8 cellular contexts compared by ENCODE assay signal in the genomic region with DNA sequence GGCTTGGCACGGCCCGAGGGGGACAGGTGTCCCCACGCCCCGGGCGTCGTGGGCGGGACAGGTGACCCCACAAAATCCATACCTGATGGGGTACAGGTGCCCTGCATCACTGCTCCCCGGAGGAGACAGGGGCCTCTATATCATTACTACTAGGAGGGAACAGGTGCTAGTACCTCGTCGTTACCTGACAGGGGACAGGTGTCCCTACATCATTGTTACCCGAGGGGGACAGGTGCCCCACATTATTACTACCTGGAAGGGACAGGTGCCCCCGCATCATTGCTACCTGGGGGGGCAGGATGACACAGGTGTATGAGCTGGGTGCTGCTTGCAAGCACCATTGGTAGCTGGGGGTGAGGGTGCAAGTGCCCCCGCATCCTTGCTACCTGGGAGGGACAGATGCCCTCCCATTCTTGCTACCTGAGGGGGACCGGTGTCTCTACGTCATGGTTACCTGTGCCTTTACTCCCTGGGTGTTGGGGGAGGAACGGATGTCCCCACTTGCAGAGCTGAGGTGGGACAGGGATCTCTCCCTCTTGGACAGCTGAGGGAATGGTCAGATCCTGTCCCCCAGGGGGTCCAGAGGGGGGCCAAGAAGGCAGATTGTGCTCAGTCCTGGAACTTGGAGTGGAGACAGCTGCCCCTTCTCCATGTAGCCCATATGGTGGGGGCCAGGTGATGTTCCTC. TPM values are rescaled to one million over a fixed set of nuclear protein-coding genes. Genes with fewer than 3 reads are reported as not detected.
DNase-seq lines count a peak whose midpoint lies in the region; ATAC-seq, FAIRE-seq and TF ChIP-seq lines count a peak whose summit lies in the region.

No MANE protein-coding gene starts in this region.

- intact Hi-C loops in ascending aorta (cut with DNase I) (loop anchor here (1.0 to 10.0 kb wide), 4 partner anchors 39 to 161 kb away; no protein-coding TSS in a partner anchor), lower lobe of right lung (cut with DNase I) (no loop called here), vagina (cut with DNase I) (loop anchor here (10.0 kb wide), 1 partner anchor 161 kb away; no protein-coding TSS in a partner anchor)

- no peaks in the 10 kb centered on the region for H3K9me3 ChIP-seq in ascending aorta
- H3K9me3 ChIP-seq in lower lobe of right lung = no peaks in the 10 kb centered on the region
- H3K9me3 ChIP-seq in vagina = no peaks in the 10 kb centered on the region

- H3K27ac ChIP-seq in ascending aorta (peak overlapping the region in 1 of 2 donors; percentile 4), lower lobe of right lung (peak overlapping the region; percentile 83), vagina (peak overlapping the region; percentile 68)

- no peak for TF ChIP-seq POLR2A in GM12891 (IDR thresholded peaks at IDR 0.05; ENCODE audit: low read depth, low read length)
- no peak for TF ChIP-seq POLR2A in vagina (IDR thresholded peaks at IDR 0.05)
- TF ChIP-seq POLR2A in GM12892 (IDR thresholded peaks at IDR 0.05; ENCODE audit: low read depth, low read length) = no peak

- no peaks in the 10 kb centered on the region for H3K27me3 ChIP-seq in ascending aorta
- H3K27me3 ChIP-seq in lower lobe of right lung (ENCODE audit: low read depth) = no peaks in the 10 kb centered on the region
- H3K27me3 ChIP-seq in vagina = no peaks in the 10 kb centered on the region

- ATAC-seq in HG03045 (IDR thresholded peaks at IDR 0.05; ENCODE audit: unreplicated experiment) (peak; percentile 2), lower lobe of right lung (no peak), HG02610 (IDR thresholded peaks at IDR 0.05; ENCODE audit: unreplicated experiment) (no peak)

- H3K36me3 ChIP-seq in ascending aorta = no peaks in the 10 kb centered on the region
- H3K36me3 ChIP-seq in lower lobe of right lung = no peaks in the 10 kb centered on the region
- no peaks in the 10 kb centered on the region for H3K36me3 ChIP-seq in vagina

- DNase-seq in GM12891 (ENCODE audit: insufficient read length, low spot score) (no peak), ascending aorta (ENCODE audit: low spot score in 2 of 2) (no peak), lower lobe of right lung (no peak), vagina (ENCODE audit: extremely low spot score in 2 of 2) (no peak), GM12892 (ENCODE audit: insufficient read length) (no peak), AG08396 (ENCODE audit: low spot score) (no peak)

- TF ChIP-seq CTCF in ascending aorta (IDR thresholded peaks at IDR 0.05) (no peak), lower lobe of right lung (IDR thresholded peaks at IDR 0.05) (no peak), vagina (IDR thresholded peaks at IDR 0.05) (no peak)

- H3K4me3 ChIP-seq in ascending aorta = peak overlapping the region; percentile 68 to 73
- peak overlapping the region; percentile 62 for H3K4me3 ChIP-seq in lower lobe of right lung
- H3K4me3 ChIP-seq in vagina = peak overlapping the region; percentile 50 to 64

- peaks cover 6 to 17% of the 10 kb centered on the region in 2 donors for H3K4me1 ChIP-seq in ascending aorta
- peaks cover 23% of the 10 kb centered on the region for H3K4me1 ChIP-seq in lower lobe of right lung
- H3K4me1 ChIP-seq in vagina = peaks cover 20% of the 10 kb centered on the region

- peak; percentile 72 for FAIRE-seq in GM12891 (lab: Jason Lieb, UNC)
- no peak for FAIRE-seq in GM12892 (lab: Jason Lieb, UNC)

TF ChIP-seq in GM12891, 5 proteins besides CTCF, POLR2A, EP300 and RAD21:
- TF ChIP-seq POU2F2 (IDR thresholded peaks at IDR 0.05; ENCODE audit: low read depth, low read length) = no peak
- no peak for TF ChIP-seq SPI1 (IDR thresholded peaks at IDR 0.05; ENCODE audit: low read depth, low read length)
- no peak for TF ChIP-seq POLR2AphosphoS5 (IDR thresholded peaks at IDR 0.05; ENCODE audit: low read depth, low read length)
- no peak for TF ChIP-seq TAF1 (IDR thresholded peaks at IDR 0.05; ENCODE audit: low read depth, low read length)
- TF ChIP-seq PAX5 (IDR thresholded peaks at IDR 0.05; ENCODE audit: insufficient read depth, low read length, severe bottlenecking) = no peak

RNA-seq across cellular contexts. Expression of gene CRTC1, which starts 0.6 kb away (rescaled TPM):
- polyA plus RNA-seq in GM12891 (2012; ENCODE audit: low read depth, missing spikeins) = 2.4 TPM
- 10.0 TPM for total RNA-seq in ascending aorta
- 16.2 TPM for total RNA-seq in lower lobe of right lung
- total RNA-seq in vagina = 7.4 TPM
- polyA plus RNA-seq in GM12892 (2012; ENCODE audit: missing spikeins) = 0.66 TPM

RNA-seq across cellular contexts. Expression of gene KLHL26, which starts 47.3 kb away (rescaled TPM):
- polyA plus RNA-seq in GM12891 (2012; ENCODE audit: low read depth, missing spikeins) = 2.0 TPM
- total RNA-seq in ascending aorta (52.8 TPM), lower lobe of right lung (14.5 TPM), vagina (8.3 TPM)
- 1.5 TPM for polyA plus RNA-seq in GM12892 (2012; ENCODE audit: missing spikeins)
